8 cellular contexts compared by ENCODE assay signal in genomic region chr11:118914178-118914918, GRCh38. TPM values are rescaled to one million over a fixed set of nuclear protein-coding genes. Genes with fewer than 3 reads are reported as not detected.
A peak's percentile ranks its signal among the peaks of the same experiment; 100 is the strongest.
DNase-seq lines count a peak whose midpoint lies in the region; ATAC-seq and TF ChIP-seq lines count a peak whose summit lies in the region.

No MANE protein-coding gene starts in this region.

- peak overlapping the region; percentile 83 to 98 (median 94) for H3K27ac ChIP-seq in heart right ventricle
- peak overlapping the region; percentile 100 for H3K27ac ChIP-seq in smooth muscle cell (ENCODE audit: low read depth)

- H2AFZ ChIP-seq in smooth muscle cell (ENCODE audit: low read depth), result no peak overlapping the region

- H3K79me2 ChIP-seq in smooth muscle cell (ENCODE audit: low read depth), result peaks cover 49% of the 10 kb centered on the region

- H3K9me3 ChIP-seq in heart right ventricle, result no peaks in the 10 kb centered on the region
- no peaks in the 10 kb centered on the region for H3K9me3 ChIP-seq in smooth muscle cell (replicated peaks; ENCODE audit: low read depth)

- peak overlapping the region; percentile 85 for H3K27ac Mint-ChIP-seq in activated T-helper 17 cell treated with anti-CD3 and anti-CD28 coated beads, Interleukin-2, amount 50 U/mL, for 72 hours

- peak overlapping the region; percentile 98 for H3K4me3 Mint-ChIP-seq in activated T-helper 17 cell treated with anti-CD3 and anti-CD28 coated beads, Interleukin-2, amount 50 U/mL, for 72 hours

- H3K36me3 ChIP-seq in heart right ventricle (no peaks in the 10 kb centered on the region), smooth muscle cell (ENCODE audit: low read depth) (no peaks in the 10 kb centered on the region)

- no peaks in the 10 kb centered on the region for H3K27me3 Mint-ChIP-seq in activated T-helper 17 cell treated with anti-CD3 and anti-CD28 coated beads, Interleukin-2, amount 50 U/mL, for 72 hours

- no peaks in the 10 kb centered on the region for H3K27me3 ChIP-seq in heart right ventricle
- no peaks in the 10 kb centered on the region for H3K27me3 ChIP-seq in smooth muscle cell (ENCODE audit: low read depth)

- DNase-seq in COLO668 (lab: John Stamatoyannopoulos, UW; ENCODE audit: unreplicated experiment) (peak; percentile 30), NAMALWA (ENCODE audit: low spot score) (peak; percentile 38), heart right ventricle (peak in 1 of 2 donors; percentile 36), smooth muscle cell (lab: John Stamatoyannopoulos, UW; ENCODE audit: unreplicated experiment) (no peak), OCI-M1 (lab: John Stamatoyannopoulos, UW) (no peak), NCI-H446 treated with DMSO at 0.1 percent for 48 hours (lab: John Stamatoyannopoulos, UW) (no peak), NCI-H187 treated with DMSO at 0.1 percent for 48 hours (lab: John Stamatoyannopoulos, UW) (no peak)

- peak overlapping the region; percentile 17 for H3K9ac ChIP-seq in smooth muscle cell (ENCODE audit: low read depth)

- WGBS in heart right ventricle, 2 donors, result 21 to 29% methylated on average over 15 of the region's 15 CpGs
- WGBS in smooth muscle cell (ENCODE audit: low lambda C conversion rate), result 51% methylated on average over 15 of the region's 15 CpGs

- peaks cover 48% of the 10 kb centered on the region for H3K4me1 Mint-ChIP-seq in activated T-helper 17 cell treated with anti-CD3 and anti-CD28 coated beads, Interleukin-2, amount 50 U/mL, for 72 hours

- no peak for TF ChIP-seq CTCF in heart right ventricle (IDR thresholded peaks at IDR 0.05)
- TF ChIP-seq CTCF in smooth muscle cell (IDR thresholded peaks at IDR 0.05; ENCODE audit: borderline replicate concordance, insufficient read depth, poor library complexity, severe bottlenecking), result no peak

- H3F3A ChIP-seq in smooth muscle cell (ENCODE audit: low read depth), result peaks cover 49% of the 10 kb centered on the region

- H3K4me3 ChIP-seq in heart right ventricle, result peak overlapping the region in 7 of 10 donors; percentile 4 to 32 (median 16)
- H3K4me3 ChIP-seq in smooth muscle cell, result no peak overlapping the region

- no peaks in the 10 kb centered on the region for H4K20me1 ChIP-seq in smooth muscle cell (ENCODE audit: low read depth)

- H3K36me3 Mint-ChIP-seq in activated T-helper 17 cell treated with anti-CD3 and anti-CD28 coated beads, Interleukin-2, amount 50 U/mL, for 72 hours (ENCODE audit: low read depth), result peaks cover 12% of the 10 kb centered on the region

- peak; percentile 25 for ATAC-seq in activated T-helper 17 cell treated with anti-CD3 and anti-CD28 coated beads, Interleukin-2, amount 50 U/mL, for 72 hours (replicated peaks)
- ATAC-seq in heart right ventricle, result no peak

- no peaks in the 10 kb centered on the region for H3K9me3 Mint-ChIP-seq in activated T-helper 17 cell treated with anti-CD3 and anti-CD28 coated beads, Interleukin-2, amount 50 U/mL, for 72 hours

- H3K4me1 ChIP-seq in heart right ventricle, result peaks cover 92 to 99% (median 98%) of the 10 kb centered on the region in 9 donors
- H3K4me1 ChIP-seq in smooth muscle cell (ENCODE audit: low read depth), result peaks cover 87% of the 10 kb centered on the region

- intact Hi-C loops in heart right ventricle (cut with DNase I), result no loop called here

- peak overlapping the region; percentile 79 for H3K4me2 ChIP-seq in smooth muscle cell

RNA-seq across cellular contexts. Expression of gene BCL9L, which starts 11.4 kb away (rescaled TPM):
- 10 to 100 TPM; 30.2 to 49.6 TPM for total RNA-seq in activated T-helper 17 cell treated with anti-CD3 and anti-CD28 coated beads, Interleukin-2, amount 50 U/mL, for 72 hours
- total RNA-seq in heart right ventricle (10 to 100 TPM; 29.4 to 57.7 (median 40.8) TPM), smooth muscle cell (10.5 and 10.8 TPM in 2 replicates)
- polyA plus RNA-seq in heart right ventricle (10 to 100 TPM; 24.0 to 24.2 TPM), smooth muscle cell (11.4 and 19.0 TPM in 2 replicates)

RNA-seq across cellular contexts. Expression of gene CXCR5, which starts 30.7 kb away (rescaled TPM):
- 10 to 100 TPM in 1 of 2 donors, 1 to 10 TPM in 1; 8.0 to 20.2 TPM for total RNA-seq in activated T-helper 17 cell treated with anti-CD3 and anti-CD28 coated beads, Interleukin-2, amount 50 U/mL, for 72 hours
- under 1 TPM in 1 of 10 donors, not detected in 9; 0.16 TPM for total RNA-seq in heart right ventricle
- under 1 TPM; 0.22 to 0.58 TPM for polyA plus RNA-seq in heart right ventricle
- not detected in 2 replicates for total RNA-seq in smooth muscle cell
- 1.6 TPM in 1 of 2 replicates, not detected in the other for polyA plus RNA-seq in smooth muscle cell

RNA-seq across cellular contexts. Expression of gene UPK2, which starts 41.8 kb away (rescaled TPM):
- total RNA-seq in activated T-helper 17 cell treated with anti-CD3 and anti-CD28 coated beads, Interleukin-2, amount 50 U/mL, for 72 hours, result 1 to 10 TPM in 1 of 2 donors, under 1 TPM in 1; 0.43 to 7.1 TPM
- total RNA-seq in heart right ventricle, result not detected
- polyA plus RNA-seq in heart right ventricle, result under 1 TPM in 1 of 2 donors, not detected in 1; 0.04 TPM
- total RNA-seq in smooth muscle cell, result not detected in 2 replicates
- 1.4 and 2.5 TPM in 2 replicates for polyA plus RNA-seq in smooth muscle cell

RNA-seq across cellular contexts. Expression of gene FOXR1, which starts 57.2 kb away (rescaled TPM):
- under 1 TPM in 1 of 2 donors, not detected in 1; 0.98 TPM for total RNA-seq in activated T-helper 17 cell treated with anti-CD3 and anti-CD28 coated beads, Interleukin-2, amount 50 U/mL, for 72 hours
- total RNA-seq in heart right ventricle (not detected), smooth muscle cell (not detected in 2 replicates)
- polyA plus RNA-seq in heart right ventricle (not detected), smooth muscle cell (not detected in 2 replicates)

Comparison
In these comparisons a context has a peak if more than half of its experiments do, and no peak if none do; other contexts are left out.
1. DNase-seq: peak in COLO668 (single experiment) and NAMALWA (single experiment); none in smooth muscle cell (single experiment), OCI-M1 (single experiment), NCI-H446 treated with DMSO at 0.1 percent for 48 hours (single experiment) and NCI-H187 treated with DMSO at 0.1 percent for 48 hours (single experiment).